ENCODE assay signal across 8 cellular contexts in genomic region chr7:93890464-93891068, GRCh38. TPM values are rescaled to one million over a fixed set of nuclear protein-coding genes. Genes with fewer than 3 reads are reported as not detected.
DNase-seq lines count a peak whose midpoint lies in the region; ATAC-seq and TF ChIP-seq lines count a peak whose summit lies in the region.

TFPI2 (minus strand) TSS chr7:93890753; CDS start chr7:93890678, 75 bp downstream.

- H3K27me3 ChIP-seq in lower lobe of right lung (ENCODE audit: low read depth) = peaks cover 13% of the 10 kb centered on the region

- DNase-seq in DMS53 (lab: John Stamatoyannopoulos, UW) (peak; percentile 63), NCI-H510A treated with DMSO at 0.1 percent for 48 hours (lab: John Stamatoyannopoulos, UW) (peak; percentile 5), dedifferentiated amniotic fluid mesenchymal stem cell (ENCODE audit: extremely low spot score) (peak; percentile 28), lower lobe of right lung (peak; percentile 42), stromal cell of bone marrow (ENCODE audit: low read depth) (peak; percentile 18), hippocampal formation (lab: John Stamatoyannopoulos, UW) (no peak), NCI-H1048 (lab: John Stamatoyannopoulos, UW) (no peak)

- peak; percentile 43 for ATAC-seq in GM21529 (IDR thresholded peaks at IDR 0.05; ENCODE audit: unreplicated experiment)
- ATAC-seq in lower lobe of right lung = peak; percentile 69 to 73

- peaks cover 23% of the 10 kb centered on the region for H3K4me1 ChIP-seq in lower lobe of right lung

- no peaks in the 10 kb centered on the region for H3K9me3 ChIP-seq in lower lobe of right lung

- H3K36me3 ChIP-seq in lower lobe of right lung = no peaks in the 10 kb centered on the region

- H3K27ac ChIP-seq in lower lobe of right lung = no peak within 1 kb of the TSS

- TF ChIP-seq CTCF in lower lobe of right lung (IDR thresholded peaks at IDR 0.05) = no peak

- intact Hi-C loops in lower lobe of right lung (cut with DNase I) = no loop called here

- peak within 1 kb of the TSS; percentile 58 for H3K4me3 ChIP-seq in lower lobe of right lung

RNA-seq across cellular contexts. Expression of gene TFPI2, which starts in this region (rescaled TPM):
- 1.9 TPM for total RNA-seq in lower lobe of right lung

Comparison
In these comparisons a context has a peak if more than half of its experiments do, and no peak if none do; other contexts are left out.
1. DNase-seq: peak in DMS53 (single experiment), NCI-H510A treated with DMSO at 0.1 percent for 48 hours (single experiment), dedifferentiated amniotic fluid mesenchymal stem cell (single experiment), lower lobe of right lung (single experiment) and stromal cell of bone marrow (single experiment); none in hippocampal formation (0 of 2) and NCI-H1048 (single experiment).